16 cellular contexts compared by ENCODE assay signal in the genomic region with DNA sequence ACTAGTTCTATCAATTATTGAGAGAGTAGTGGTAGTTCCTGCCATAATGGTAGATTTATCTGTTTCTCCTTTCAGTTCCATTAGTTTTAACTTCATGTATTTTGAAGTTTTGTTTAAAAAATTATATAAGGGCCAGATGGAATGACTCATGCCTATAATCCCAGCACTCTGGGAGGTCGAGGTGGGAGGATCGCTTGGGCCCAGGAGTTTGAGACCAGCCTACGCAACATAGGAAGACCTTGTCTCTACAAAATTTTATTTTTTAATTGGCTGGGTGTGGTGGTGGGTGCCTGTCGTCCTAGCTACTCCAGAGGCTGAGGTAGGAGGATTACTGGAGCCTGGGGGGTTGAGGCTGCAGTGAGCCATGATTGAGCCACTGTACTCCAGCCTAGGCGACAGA. TPM values are rescaled to one million over a fixed set of nuclear protein-coding genes. Genes with fewer than 3 reads are reported as not detected.
A peak's percentile ranks its signal among the peaks of the same experiment; 100 is the strongest.
DNase-seq lines count a peak whose midpoint lies in the region; TF ChIP-seq lines count a peak whose summit lies in the region.
"Had no signal": no experiment of that assay in that cellular context is flagged by ENCODE, and none has a peak within 500 bp of the region (broad histone marks: within the 10 kb centered on the region; RNA-seq: fewer than 3 reads in every experiment).

No MANE protein-coding gene starts in this region.

- H3K4me1 ChIP-seq in HEK293 (ENCODE audit: control insufficient read depth, insufficient read depth, low read length) = peaks cover 10% of the 10 kb centered on the region
- H3K4me1 ChIP-seq: HAP-1 had no signal

- TF ChIP-seq CTCF in HEK293 (tag by site-specific recombination; IDR thresholded peaks at IDR 0.05) (no peak), WERI-Rb-1 (IDR thresholded peaks at IDR 0.05; ENCODE audit: low read depth, low read length) (no peak), chondrocyte (IDR thresholded peaks at IDR 0.05) (no peak)

- POLR2A ChIA-PET in HEK293 (lab: Yijun Ruan, JAX) = no interaction called here

- H3K36me3 Mint-ChIP-seq in chondrocyte (ENCODE audit: low read depth) = no peaks in the 10 kb centered on the region
- H3K36me3 Mint-ChIP-seq: CD4-positive, alpha-beta memory T cell had no signal

- H3K27me3 ChIP-seq in WERI-Rb-1 (ENCODE audit: insufficient read depth, low read depth, severe bottlenecking) = no peaks in the 10 kb centered on the region

- no peak overlapping the region for H3K27ac ChIP-seq in HEK293 (ENCODE audit: extremely low read depth, low read depth, low read length)
- H3K27ac ChIP-seq in WERI-Rb-1 = peak overlapping the region; percentile 66

- peaks cover 10% of the 10 kb centered on the region for H3K4me1 Mint-ChIP-seq in chondrocyte (ENCODE audit: low read depth)

- no peaks in the 10 kb centered on the region for H3K27me3 Mint-ChIP-seq in chondrocyte (ENCODE audit: low read depth)

- DNase-seq in WERI-Rb-1 (no peak), iris pigment epithelial cell (ENCODE audit: low read depth) (peak; percentile 44), chondrocyte (ENCODE audit: low spot score) (no peak), UCSD-AML1 (lab: John Stamatoyannopoulos, UW; ENCODE audit: unreplicated experiment) (no peak)
- no peak for DNase-seq in NK-92 treated with Interleukin-12 subunit alpha and Interleukin-12 subunit beta, amount 100 ng/mL, for 24 hours (lab: John Stamatoyannopoulos, UW)
- DNase-seq: AML-193; C1 segment of cervical spinal cord; Calu3; CD4-positive, alpha-beta memory T cell; COR-L47; DMS153; DND-41; GOT3 had no signal

- no peaks in the 10 kb centered on the region for H3K9me3 Mint-ChIP-seq in chondrocyte (ENCODE audit: low read depth)
- H3K9me3 Mint-ChIP-seq: CD4-positive, alpha-beta memory T cell had no signal

- CTCF ChIA-PET in HEK293 (lab: Yijun Ruan, JAX) = no interaction called here

- H3K27ac Mint-ChIP-seq in chondrocyte (ENCODE audit: unreplicated experiment) = no peak overlapping the region
- H3K27ac Mint-ChIP-seq: CD4-positive, alpha-beta memory T cell had no signal

- no peak overlapping the region for H3K4me3 ChIP-seq in HEK293 (ENCODE audit: low read depth, low read length)
- no peak overlapping the region for H3K4me3 ChIP-seq in WERI-Rb-1 (ENCODE audit: low read depth, low read length)
- H3K4me3 ChIP-seq: HAP-1 had no signal

- H3K9me3 ChIP-seq in HEK293 (ENCODE audit: control insufficient read depth, insufficient read depth, low read depth, low read length) (no peaks in the 10 kb centered on the region), WERI-Rb-1 (ENCODE audit: severe bottlenecking) (no peaks in the 10 kb centered on the region)
- H3K9me3 ChIP-seq: HAP-1 had no signal

- H3K36me3 ChIP-seq in HEK293 (ENCODE audit: control insufficient read depth in 2 of 2, insufficient read depth in 1 of 2, low read length in 2 of 2) (no peaks in the 10 kb centered on the region), WERI-Rb-1 (no peaks in the 10 kb centered on the region)
- H3K36me3 ChIP-seq: HAP-1 had no signal

- no peak overlapping the region for H3K4me3 Mint-ChIP-seq in chondrocyte (ENCODE audit: unreplicated experiment)
- H3K4me3 Mint-ChIP-seq: CD4-positive, alpha-beta memory T cell had no signal

TF ChIP-seq in HEK293, 187 proteins besides CTCF, POLR2A, EP300 and RAD21:
- TF ChIP-seq, protein P1, sequence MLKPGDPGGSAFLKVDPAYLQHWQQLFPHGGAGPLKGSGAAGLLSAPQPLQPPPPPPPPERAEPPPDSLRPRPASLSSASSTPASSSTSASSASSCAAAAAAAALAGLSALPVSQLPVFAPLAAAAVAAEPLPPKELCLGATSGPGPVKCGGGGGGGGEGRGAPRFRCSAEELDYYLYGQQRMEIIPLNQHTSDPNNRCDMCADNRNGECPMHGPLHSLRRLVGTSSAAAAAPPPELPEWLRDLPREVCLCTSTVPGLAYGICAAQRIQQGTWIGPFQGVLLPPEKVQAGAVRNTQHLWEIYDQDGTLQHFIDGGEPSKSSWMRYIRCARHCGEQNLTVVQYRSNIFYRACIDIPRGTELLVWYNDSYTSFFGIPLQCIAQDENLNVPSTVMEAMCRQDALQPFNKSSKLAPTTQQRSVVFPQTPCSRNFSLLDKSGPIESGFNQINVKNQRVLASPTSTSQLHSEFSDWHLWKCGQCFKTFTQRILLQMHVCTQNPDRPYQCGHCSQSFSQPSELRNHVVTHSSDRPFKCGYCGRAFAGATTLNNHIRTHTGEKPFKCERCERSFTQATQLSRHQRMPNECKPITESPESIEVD (tag by site-specific recombination; IDR thresholded peaks at IDR 0.05) = 0 out of 2 replicates have a peak, but pooled peaks have one; percentile 9
- TF ChIP-seq EGR2 (tag by site-specific recombination; IDR thresholded peaks at IDR 0.05; ENCODE audit: low read depth) (peak; percentile 60), ZNF174 (tag by site-specific recombination; IDR thresholded peaks at IDR 0.05) (no peak), GLIS1 (tag by site-specific recombination; IDR thresholded peaks at IDR 0.05) (peak; percentile 63), ZFHX2 (tag by site-specific recombination; conservative IDR thresholded peaks at IDR 0.05) (peak; percentile 63), TRIM28 (IDR thresholded peaks at IDR 0.05; ENCODE audit: borderline replicate concordance, low read length) (no peak)
- TF ChIP-seq, protein P2, sequence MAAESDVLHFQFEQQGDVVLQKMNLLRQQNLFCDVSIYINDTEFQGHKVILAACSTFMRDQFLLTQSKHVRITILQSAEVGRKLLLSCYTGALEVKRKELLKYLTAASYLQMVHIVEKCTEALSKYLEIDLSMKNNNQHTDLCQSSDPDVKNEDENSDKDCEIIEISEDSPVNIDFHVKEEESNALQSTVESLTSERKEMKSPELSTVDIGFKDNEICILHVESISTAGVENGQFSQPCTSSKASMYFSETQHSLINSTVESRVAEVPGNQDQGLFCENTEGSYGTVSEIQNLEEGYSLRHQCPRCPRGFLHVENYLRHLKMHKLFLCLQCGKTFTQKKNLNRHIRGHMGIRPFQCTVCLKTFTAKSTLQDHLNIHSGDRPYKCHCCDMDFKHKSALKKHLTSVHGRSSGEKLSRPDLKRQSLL (tag by site-specific recombination; IDR thresholded peaks at IDR 0.05) = 0 out of 2 replicates have a peak, but pooled peaks have one; percentile 35
TF ChIP-seq in HEK293: peak in this region for 5.

RNA-seq across cellular contexts. Expression of a gene that starts 14.1 kb away (rescaled TPM):
- total RNA-seq in chondrocyte = 62.1 to 108 TPM (median 62.9 TPM) in 3 replicates

RNA-seq across cellular contexts. Expression of a gene that starts 33.9 kb away (rescaled TPM):
- total RNA-seq in chondrocyte = 79.7 to 100 TPM (median 93.4 TPM) in 3 replicates

RNA-seq across cellular contexts. Expression of a gene that starts 34.4 kb away (rescaled TPM):
- not detected in 3 replicates for total RNA-seq in chondrocyte
- total RNA-seq: A172; Calu3; CD4-positive, alpha-beta memory T cell had no signal

RNA-seq across cellular contexts. Expression of a gene that starts 46.8 kb away (rescaled TPM):
- total RNA-seq in chondrocyte = 34.8 to 37.3 TPM (median 35.9 TPM) in 3 replicates
